Comparison of ENCODE assay signal across 9 cellular contexts in genomic region chr2:152222975-152223638, GRCh38. TPM values are rescaled to one million over a fixed set of nuclear protein-coding genes. Genes with fewer than 3 reads are reported as not detected.
DNase-seq lines count a peak whose midpoint lies in the region; ATAC-seq, FAIRE-seq and TF ChIP-seq lines count a peak whose summit lies in the region.
"Had no signal": no experiment of that assay in that cellular context is flagged by ENCODE, and none has a peak within 500 bp of the region (broad histone marks: within the 10 kb centered on the region; RNA-seq: fewer than 3 reads in every experiment).

No MANE protein-coding gene starts in this region.

- no peaks in the 10 kb centered on the region for H3K27me3 ChIP-seq in BLaER1 treated with 17β-estradiol and CSF1 and Interleukin-3, amounts not matched to agents 10 nM and 100 nM
- H3K27me3 ChIP-seq in bronchial epithelial cell (ENCODE audit: control insufficient read depth, insufficient read depth, low read length) (no peaks in the 10 kb centered on the region), H9 (ENCODE audit: insufficient read depth, low read length) (no peaks in the 10 kb centered on the region)

- no peak overlapping the region for H2BK15ac ChIP-seq in H9 (ENCODE audit: low read depth, low read length)

- H3K27me3 Mint-ChIP-seq in nephron progenitor cell (ENCODE audit: low read depth, poor library complexity) (peaks cover 3% of the 10 kb centered on the region), H9 (ENCODE audit: low read depth) (no peaks in the 10 kb centered on the region)

- peaks cover 0 to 5% (median 0%) of the 10 kb centered on the region in 11 experiments; a peak in 1 of 22 replicates for H3K9me3 ChIP-seq in BLaER1 treated with 17β-estradiol and CSF1 and Interleukin-3, amounts not matched to agents 10 nM and 100 nM (replicated peaks in 1 of 11)
- no peaks in the 10 kb centered on the region for H3K9me3 ChIP-seq in H9 (ENCODE audit: control insufficient read depth, low read depth, low read length)

- no peaks in the 10 kb centered on the region for H3K36me3 ChIP-seq in BLaER1 treated with 17β-estradiol and CSF1 and Interleukin-3, amounts not matched to agents 10 nM and 100 nM
- H3K36me3 ChIP-seq in bronchial epithelial cell (ENCODE audit: control insufficient read depth, insufficient read depth, low read length), result no peaks in the 10 kb centered on the region

- H3K14ac ChIP-seq in H9 (ENCODE audit: insufficient read depth, low read length), result no peak overlapping the region

- H3K23me2 ChIP-seq in H9 (ENCODE audit: insufficient read length, low read depth, low read length, poor library complexity, severe bottlenecking), result no peaks in the 10 kb centered on the region

- no peak overlapping the region for H3K23ac ChIP-seq in H9 (ENCODE audit: insufficient read length, low read depth, low read length)

- no peak overlapping the region for H3K18ac ChIP-seq in H9 (ENCODE audit: insufficient read length, low read depth, low read length)

- no peak overlapping the region for H2BK120ac ChIP-seq in H9 (ENCODE audit: low read depth, low read length, poor library complexity, severe bottlenecking)

- H3K36me3 Mint-ChIP-seq in nephron progenitor cell (ENCODE audit: low read depth), result no peaks in the 10 kb centered on the region
- H3K36me3 Mint-ChIP-seq in H9 (ENCODE audit: insufficient read depth in 1 of 3, low read depth in 3 of 3), result no peaks in the 10 kb centered on the region

- H3K4me1 Mint-ChIP-seq in nephron progenitor cell (peaks cover 9% of the 10 kb centered on the region), H9 (peaks cover 4 to 6% of the 10 kb centered on the region in 2 experiments; a peak in 2 of 4 replicates)
- H3K4me1 Mint-ChIP-seq: activated B cell treated with CpG ODN at 0.5 μM for 24 hours had no signal

- TF ChIP-seq CTCF in bronchial epithelial cell (IDR thresholded peaks at IDR 0.05; ENCODE audit: insufficient read depth, low read length, severe bottlenecking) (no peak), nephron progenitor cell (IDR thresholded peaks at IDR 0.05) (no peak), H9 (conservative IDR thresholded peaks at IDR 0.05) (no peak)

- H3K27ac Mint-ChIP-seq in nephron progenitor cell, result no peak overlapping the region
- H3K27ac Mint-ChIP-seq in H9, result no peak overlapping the region
- H3K27ac Mint-ChIP-seq: activated B cell treated with CpG ODN at 0.5 μM for 24 hours had no signal

- H4K91ac ChIP-seq in H9 (ENCODE audit: insufficient read length, low read depth, low read length), result no peak overlapping the region

- H4K20me1 ChIP-seq in BLaER1 treated with 17β-estradiol and CSF1 and Interleukin-3, amounts not matched to agents 10 nM and 100 nM, result no peaks in the 10 kb centered on the region; a peak in 1 of 22 replicates
- no peaks in the 10 kb centered on the region for H4K20me1 ChIP-seq in H9 (ENCODE audit: control insufficient read depth, insufficient read depth, insufficient read length)

- H3T11ph ChIP-seq in H9 (ENCODE audit: low read length), result no peak overlapping the region

- H3K56ac ChIP-seq in H9 (ENCODE audit: insufficient read length, low read depth, low read length), result no peak overlapping the region

- no peak overlapping the region for H2BK12ac ChIP-seq in H9 (ENCODE audit: insufficient read length, low read depth, low read length)

- H3K79me1 ChIP-seq in H9 (ENCODE audit: insufficient read depth, low read depth, low read length, poor library complexity, severe bottlenecking), result no peaks in the 10 kb centered on the region

- no peak overlapping the region for H2BK20ac ChIP-seq in H9 (ENCODE audit: low read depth, low read length, poor library complexity, severe bottlenecking)

- H3K4me1 ChIP-seq in BLaER1 treated with 17β-estradiol and CSF1 and Interleukin-3, amounts not matched to agents 10 nM and 100 nM, result peaks cover 0 to 20% (median 16%) of the 10 kb centered on the region in 10 experiments; a peak in 17 of 20 replicates
- no peaks in the 10 kb centered on the region for H3K4me1 ChIP-seq in H9 (ENCODE audit: insufficient read depth, low read length)

- WGBS in H9 (ENCODE audit: extremely low coverage, insufficient read length, low lambda C conversion rate), result no CpG with 5 or more reads among the region's 7 CpGs

- H3K27ac ChIP-seq in BLaER1 treated with 17β-estradiol and CSF1 and Interleukin-3, amounts not matched to agents 10 nM and 100 nM, result no peak overlapping the region
- no peak overlapping the region for H3K27ac ChIP-seq in H9 (ENCODE audit: insufficient read length, low read depth, low read length)

- no peak overlapping the region for H3K4ac ChIP-seq in H9 (ENCODE audit: low read depth, low read length)

- FAIRE-seq in bronchial epithelial cell (lab: Jason Lieb, UNC), result no peak

- no peak overlapping the region for H2BK5ac ChIP-seq in H9 (ENCODE audit: insufficient read length, low read length)

- no peak overlapping the region for H4K8ac ChIP-seq in H9 (replicated peaks; ENCODE audit: insufficient read length, low read depth, low read length)

- H2AK5ac ChIP-seq in H9 (ENCODE audit: insufficient read length, low read length), result no peak overlapping the region

- no peak overlapping the region for H3K9ac ChIP-seq in BLaER1 treated with 17β-estradiol and CSF1 and Interleukin-3, amounts not matched to agents 10 nM and 100 nM
- no peak overlapping the region for H3K9ac ChIP-seq in H9 (ENCODE audit: extremely low read depth, insufficient read length, low read length)

- ATAC-seq in GM19452 (IDR thresholded peaks at IDR 0.05; ENCODE audit: unreplicated experiment) (no peak), GM19397 (IDR thresholded peaks at IDR 0.05; ENCODE audit: unreplicated experiment) (no peak)

- H4K5ac ChIP-seq in H9 (ENCODE audit: insufficient read length, low read depth, low read length), result no peak overlapping the region

- H3K79me2 ChIP-seq in H9 (ENCODE audit: insufficient read depth, low read length), result no peaks in the 10 kb centered on the region

- H2AFZ ChIP-seq in H9 (ENCODE audit: low read length), result no peak overlapping the region

- H3K4me3 Mint-ChIP-seq in nephron progenitor cell, result no peak overlapping the region
- H3K4me3 Mint-ChIP-seq in H9, result no peak overlapping the region
- H3K4me3 Mint-ChIP-seq: activated B cell treated with CpG ODN at 0.5 μM for 24 hours had no signal

- H3K9me3 Mint-ChIP-seq in nephron progenitor cell, result no peaks in the 10 kb centered on the region
- no peaks in the 10 kb centered on the region for H3K9me3 Mint-ChIP-seq in H9
- H3K9me3 Mint-ChIP-seq: activated B cell treated with CpG ODN at 0.5 μM for 24 hours had no signal

- peak; percentile 66 for DNase-seq in NCI-H1694 (lab: John Stamatoyannopoulos, UW)
- peak; percentile 71 for DNase-seq in bronchial epithelial cell (ENCODE audit: low read depth)
- peak; percentile 49 for DNase-seq in midbrain (lab: John Stamatoyannopoulos, UW)
- DNase-seq in nephron progenitor cell, result no peak
- no peak for DNase-seq in H9
- DNase-seq: activated B cell treated with CpG ODN at 0.5 μM for 24 hours had no signal

- peak overlapping the region in 6 of 11 experiments; percentile 5 to 36 (median 18); a peak in 6 of 22 replicates for H3K4me2 ChIP-seq in BLaER1 treated with 17β-estradiol and CSF1 and Interleukin-3, amounts not matched to agents 10 nM and 100 nM
- H3K4me2 ChIP-seq in H9 (ENCODE audit: insufficient read depth, insufficient read length, low read length), result no peak overlapping the region

- no peak overlapping the region for H3K4me3 ChIP-seq in BLaER1 treated with 17β-estradiol and CSF1 and Interleukin-3, amounts not matched to agents 10 nM and 100 nM
- no peak overlapping the region for H3K4me3 ChIP-seq in bronchial epithelial cell (ENCODE audit: low read depth, low read length)

RNA-seq across cellular contexts. Expression of gene STAM2, which starts 47.5 kb away (rescaled TPM):
- 32.1 and 33.4 TPM in 2 replicates for total RNA-seq in bronchial epithelial cell
- 13.5 and 14.2 TPM in 2 replicates for total RNA-seq in H9 (2021)

Comparison
In these comparisons a context has a peak if more than half of its experiments do, and no peak if none do; other contexts are left out.
1. DNase-seq: peak in NCI-H1694 (single experiment), bronchial epithelial cell (single experiment) and midbrain (single experiment); none in nephron progenitor cell (single experiment) and H9 (single experiment).